2 cellular contexts compared by ENCODE assay signal in genomic region chr4:119683518-119683917, GRCh38.
TF ChIP-seq lines count a peak whose summit lies in the region.

No MANE protein-coding gene starts in this region.

TF ChIP-seq in A549, 52 proteins besides CTCF, POLR2A, EP300 and RAD21 (continued from another document):
- TF ChIP-seq REST (IDR thresholded peaks at IDR 0.05) = no peak
- TF ChIP-seq GATA3 (IDR thresholded peaks at IDR 0.05; ENCODE audit: borderline replicate concordance) = peak; percentile 28; the same call in 1 of the 2 replicates
- no peak for TF ChIP-seq RARB (CRISPR knock-in tag; IDR thresholded peaks at IDR 0.05)
- no peak for TF ChIP-seq HOXA7 (CRISPR knock-in tag; IDR thresholded peaks at IDR 0.05)
- TF ChIP-seq FOSL2 (IDR thresholded peaks at IDR 0.05) = no peak
- TF ChIP-seq FOSL2 (CRISPR knock-in tag; IDR thresholded peaks at IDR 0.05) = no peak
TF ChIP-seq in A549: peak in this region for 1.

TF ChIP-seq in endothelial cell of umbilical vein, 7 proteins besides CTCF, POLR2A, EP300 and RAD21 (continued from another document):
- TF ChIP-seq MYC (IDR thresholded peaks at IDR 0.05; ENCODE audit: low read depth, low read length) (no peak), MAX (IDR thresholded peaks at IDR 0.05; ENCODE audit: insufficient read depth, insufficient read length) (no peak)
